In genomic region chr3:96483186-96483585, GRCh38 we compare ENCODE assay signal across 8 cellular contexts.
A peak's percentile ranks its signal among the peaks of the same experiment; 100 is the strongest.
DNase-seq lines count a peak whose midpoint lies in the region; FAIRE-seq and TF ChIP-seq lines count a peak whose summit lies in the region.
"Not testable (repeated sequence)": the region's sequence is repeated elsewhere in the genome, so short reads cannot be mapped to it uniquely, and the experiment has no call there.

No MANE protein-coding gene starts in this region.

- DNase-seq in A172 (ENCODE audit: low spot score) = peak; percentile 30
- peak; percentile 6 for DNase-seq in HPDE6-E6E7 (ENCODE audit: extremely low spot score)
- peak; percentile 47 for DNase-seq in LNCaP clone FGC (ENCODE audit: low read depth)
- peak; percentile 67 for DNase-seq in RKO (ENCODE audit: low spot score)
- DNase-seq in amniotic epithelial cell (ENCODE audit: low read depth) = peak; percentile 76
- DNase-seq in bronchial epithelial cell (ENCODE audit: low read depth) = peak; percentile 76
- peak; percentile 30 for DNase-seq in glomerular visceral epithelial cell (ENCODE audit: extremely low spot score)
- peak; percentile 6 for DNase-seq in renal cortical epithelial cell (ENCODE audit: low read depth)

- not testable (repeated sequence) for H3K36me3 ChIP-seq in bronchial epithelial cell (ENCODE audit: control insufficient read depth, insufficient read depth, low read length)

- not testable (repeated sequence) for H3K27me3 ChIP-seq in bronchial epithelial cell (ENCODE audit: control insufficient read depth, insufficient read depth, low read length)

- not testable (repeated sequence) for FAIRE-seq in bronchial epithelial cell (lab: Jason Lieb, UNC)

- not testable (repeated sequence) for TF ChIP-seq CTCF in LNCaP clone FGC (IDR thresholded peaks at IDR 0.05; ENCODE audit: control insufficient read depth, extremely low read depth, insufficient read depth); bronchial epithelial cell (IDR thresholded peaks at IDR 0.05; ENCODE audit: insufficient read depth, low read length, severe bottlenecking)

- H3K4me3 ChIP-seq in LNCaP clone FGC (ENCODE audit: low read depth, low read length); bronchial epithelial cell (ENCODE audit: low read depth, low read length): not testable (repeated sequence)

Comparison
In these comparisons a context has a peak if more than half of its experiments do, and no peak if none do; other contexts are left out.
1. DNase-seq: peak in every context shown above with its lines; median percentile 76 in amniotic epithelial cell; 76 in bronchial epithelial cell; 67 in RKO; 47 in LNCaP clone FGC; 30 in A172; 30 in glomerular visceral epithelial cell; 6 in HPDE6-E6E7; 6 in renal cortical epithelial cell.